Comparison of ENCODE assay signal across 29 cellular contexts in the genomic region with DNA sequence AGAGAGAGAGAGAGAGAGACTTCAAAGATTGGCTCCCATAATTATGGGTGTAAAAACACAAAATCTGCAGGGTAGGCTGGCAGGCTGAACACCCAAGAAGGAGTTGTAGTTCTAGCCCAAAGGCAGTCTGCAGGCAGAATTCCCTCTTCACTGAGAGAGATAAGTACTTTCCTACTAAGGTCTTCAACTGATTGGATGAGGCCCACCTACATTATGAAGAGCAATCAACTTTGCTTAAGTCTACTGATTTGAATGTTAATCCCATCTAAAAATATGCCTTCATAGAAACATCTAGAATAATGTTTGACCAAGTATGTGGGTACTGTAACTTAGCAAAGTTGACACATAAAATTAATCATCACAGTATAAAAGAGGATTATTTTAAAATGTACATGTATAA.
"Had no signal": no experiment of that assay in that cellular context is flagged by ENCODE, and none has a peak within 500 bp of the region (broad histone marks: within the 10 kb centered on the region; RNA-seq: fewer than 3 reads in every experiment).

No MANE protein-coding gene starts in this region.

- H3K27me3 Mint-ChIP-seq: dendritic cell treated with granulocyte-macrophage colony-stimulating factor and Interleukin-4, amounts not matched to agents 40 ng/mL and 50 ng/mL, for 4 days; effector memory CD8-positive, alpha-beta T cell had no signal

- H3K4me3 ChIP-seq: colonic mucosa, coronary artery, dorsolateral prefrontal cortex, esophagus muscularis mucosa, esophagus squamous epithelium, gastrocnemius medialis, gastroesophageal sphincter, heart left ventricle, heart right ventricle had no signal

- DNase-seq: colonic mucosa; cortex of kidney; dermis blood vessel endothelial cell; dorsolateral prefrontal cortex; effector CD4-positive, alpha-beta T cell; effector CD8-positive, alpha-beta T cell; effector memory CD4-positive, alpha-beta T cell; effector memory CD8-positive, alpha-beta T cell; endodermal cell; erythroblast; esophagus squamous epithelium; foreskin fibroblast; foreskin keratinocyte; foreskin melanocyte; gastrocnemius medialis; glutamatergic neuron; head of caudate nucleus; heart left ventricle; heart right ventricle had no signal

- H3K4me1 ChIP-seq: colonic mucosa, esophagus muscularis mucosa, esophagus squamous epithelium, foreskin keratinocyte, gastrocnemius medialis, gastroesophageal sphincter, heart left ventricle, heart right ventricle had no signal

- H3K4me3 Mint-ChIP-seq: dendritic cell treated with granulocyte-macrophage colony-stimulating factor and Interleukin-4, amounts not matched to agents 40 ng/mL and 50 ng/mL, for 4 days; effector memory CD8-positive, alpha-beta T cell; endodermal cell had no signal

- FAIRE-seq: colon, endometrium, endothelial cell of umbilical vein, frontal cortex had no signal

- H3K36me3 ChIP-seq: colonic mucosa, esophagus muscularis mucosa, esophagus squamous epithelium, gastrocnemius medialis, gastroesophageal sphincter, heart left ventricle, heart right ventricle had no signal

- H3K27ac ChIP-seq: colonic mucosa, coronary artery, dorsolateral prefrontal cortex, epithelial cell of prostate, esophagus muscularis mucosa, esophagus squamous epithelium, foreskin keratinocyte, gastrocnemius medialis, gastroesophageal sphincter, heart left ventricle, heart right ventricle had no signal

- ATAC-seq: effector memory CD8-positive, alpha-beta T cell; esophagus mucosa; foreskin keratinocyte; gastrocnemius medialis; gastroesophageal sphincter; heart left ventricle; heart right ventricle had no signal

- H3K9me3 ChIP-seq: colonic mucosa, gastrocnemius medialis had no signal

- H3K27ac Mint-ChIP-seq: dendritic cell treated with granulocyte-macrophage colony-stimulating factor and Interleukin-4, amounts not matched to agents 40 ng/mL and 50 ng/mL, for 4 days; effector memory CD8-positive, alpha-beta T cell; endodermal cell had no signal

- H3K27me3 ChIP-seq: colonic mucosa, esophagus muscularis mucosa, esophagus squamous epithelium, foreskin keratinocyte, gastrocnemius medialis, gastroesophageal sphincter, heart left ventricle, heart right ventricle had no signal
